1 cellular context compared by ENCODE assay signal in the genomic region with DNA sequence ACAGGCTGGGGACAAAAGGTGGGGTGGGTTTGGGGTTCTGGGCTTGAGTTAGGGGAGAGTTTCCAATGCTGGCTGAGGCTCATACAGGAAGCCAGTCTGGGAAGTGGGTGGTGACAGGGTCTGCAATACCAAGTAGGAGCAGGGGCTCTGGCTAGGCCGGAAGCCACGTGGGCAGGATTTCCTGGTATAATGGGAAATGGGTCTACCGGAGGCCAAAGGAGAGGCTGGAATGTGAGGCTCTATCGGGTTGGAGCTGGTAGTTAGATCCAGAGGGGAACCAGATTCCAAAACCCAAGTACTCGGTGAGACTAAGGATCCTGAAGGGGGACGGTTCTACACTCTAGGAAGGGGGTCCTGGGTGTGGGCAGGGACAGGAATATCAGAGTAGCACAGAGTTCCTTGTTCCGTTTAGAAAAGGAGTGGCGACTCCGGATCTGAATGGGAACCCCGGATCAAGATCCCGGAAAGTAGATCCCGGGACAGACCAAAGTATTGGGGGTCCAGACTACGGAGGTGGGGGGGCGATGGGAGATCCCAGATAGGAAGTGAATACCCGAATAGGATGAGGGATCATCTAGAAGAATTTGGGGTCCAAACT.
TF ChIP-seq lines count a peak whose summit lies in the region.

No MANE protein-coding gene starts in this region.

TF ChIP-seq in HepG2, 621 proteins besides CTCF, POLR2A, EP300 and RAD21 (continues in another document):
- TF ChIP-seq ZNF446 (CRISPR knock-in tag; IDR thresholded peaks at IDR 0.05) (no peak), NR1H2 (CRISPR knock-in tag; IDR thresholded peaks at IDR 0.05; ENCODE audit: borderline replicate concordance, low read depth) (no peak), AGO2 (optimal IDR thresholded peaks at IDR 0.05; ENCODE audit: low read depth, low read length) (no peak), CC2D1A (CRISPR knock-in tag; IDR thresholded peaks at IDR 0.05) (no peak), ZNF652 (CRISPR knock-in tag; IDR thresholded peaks at IDR 0.05; ENCODE audit: borderline replicate concordance, low read depth) (no peak), SAP130 (CRISPR knock-in tag; IDR thresholded peaks at IDR 0.05; ENCODE audit: low read depth) (peak; percentile 72), MYC (CRISPR knock-in tag; IDR thresholded peaks at IDR 0.05; ENCODE audit: borderline replicate concordance) (peak; percentile 29; the same call in 1 of the 2 replicates), ZNF605 (CRISPR knock-in tag; IDR thresholded peaks at IDR 0.05) (no peak), ZNF629 (CRISPR knock-in tag; conservative IDR thresholded peaks at IDR 0.05) (peak; percentile 71), ZNF614 (CRISPR knock-in tag; IDR thresholded peaks at IDR 0.05; ENCODE audit: borderline replicate concordance) (no peak), ZNF790 (CRISPR knock-in tag; IDR thresholded peaks at IDR 0.05; ENCODE audit: borderline replicate concordance) (no peak), ZMAT3 (CRISPR knock-in tag; conservative IDR thresholded peaks at IDR 0.05) (no peak), SPEN (CRISPR knock-in tag; IDR thresholded peaks at IDR 0.05; ENCODE audit: low read depth) (no peak), ZNF331 (CRISPR knock-in tag; IDR thresholded peaks at IDR 0.05) (no peak), THAP11 (CRISPR knock-in tag; IDR thresholded peaks at IDR 0.05) (peak; percentile 65), GTF3A (CRISPR knock-in tag; conservative IDR thresholded peaks at IDR 0.05) (no peak), ZEB1 (IDR thresholded peaks at IDR 0.05; ENCODE audit: insufficient replicate concordance, low read depth) (no peak), ZBTB3 (CRISPR knock-in tag; IDR thresholded peaks at IDR 0.05; ENCODE audit: borderline replicate concordance, low read depth) (no peak), SMC3 (IDR thresholded peaks at IDR 0.05; ENCODE audit: low read length) (no peak), POLR2G (IDR thresholded peaks at IDR 0.05; ENCODE audit: low read depth, low read length) (0 out of 2 replicates have a peak, but pooled peaks have one; percentile 38), ZBTB49 (CRISPR knock-in tag; IDR thresholded peaks at IDR 0.05; ENCODE audit: borderline replicate concordance) (no peak), ZSCAN5A (CRISPR knock-in tag; IDR thresholded peaks at IDR 0.05; ENCODE audit: borderline replicate concordance) (no peak), GABPA (IDR thresholded peaks at IDR 0.05; ENCODE audit: low read depth, low read length) (peak; percentile 61), GABPA (CRISPR knock-in tag; IDR thresholded peaks at IDR 0.05; ENCODE audit: low read depth) (peak; percentile 90)
- TF ChIP-seq, protein P1, sequence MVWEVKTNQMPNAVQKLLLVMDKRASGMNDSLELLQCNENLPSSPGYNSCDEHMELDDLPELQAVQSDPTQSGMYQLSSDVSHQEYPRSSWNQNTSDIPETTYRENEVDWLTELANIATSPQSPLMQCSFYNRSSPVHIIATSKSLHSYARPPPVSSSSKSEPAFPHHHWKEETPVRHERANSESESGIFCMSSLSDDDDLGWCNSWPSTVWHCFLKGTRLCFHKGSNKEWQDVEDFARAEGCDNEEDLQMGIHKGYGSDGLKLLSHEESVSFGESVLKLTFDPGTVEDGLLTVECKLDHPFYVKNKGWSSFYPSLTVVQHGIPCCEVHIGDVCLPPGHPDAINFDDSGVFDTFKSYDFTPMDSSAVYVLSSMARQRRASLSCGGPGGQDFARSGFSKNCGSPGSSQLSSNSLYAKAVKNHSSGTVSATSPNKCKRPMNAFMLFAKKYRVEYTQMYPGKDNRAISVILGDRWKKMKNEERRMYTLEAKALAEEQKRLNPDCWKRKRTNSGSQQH (CRISPR knock-in tag; IDR thresholded peaks at IDR 0.05; ENCODE audit: low read depth) = 0 out of 2 replicates have a peak, but pooled peaks have one; percentile 47
- TF ChIP-seq, protein P2, sequence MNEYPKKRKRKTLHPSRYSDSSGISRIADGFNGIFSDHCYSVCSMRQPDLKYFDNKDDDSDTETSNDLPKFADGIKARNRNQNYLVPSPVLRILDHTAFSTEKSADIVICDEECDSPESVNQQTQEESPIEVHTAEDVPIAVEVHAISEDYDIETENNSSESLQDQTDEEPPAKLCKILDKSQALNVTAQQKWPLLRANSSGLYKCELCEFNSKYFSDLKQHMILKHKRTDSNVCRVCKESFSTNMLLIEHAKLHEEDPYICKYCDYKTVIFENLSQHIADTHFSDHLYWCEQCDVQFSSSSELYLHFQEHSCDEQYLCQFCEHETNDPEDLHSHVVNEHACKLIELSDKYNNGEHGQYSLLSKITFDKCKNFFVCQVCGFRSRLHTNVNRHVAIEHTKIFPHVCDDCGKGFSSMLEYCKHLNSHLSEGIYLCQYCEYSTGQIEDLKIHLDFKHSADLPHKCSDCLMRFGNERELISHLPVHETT (CRISPR knock-in tag; conservative IDR thresholded peaks at IDR 0.05) = 0 out of 2 replicates have a peak, but pooled peaks have one; percentile 18
- TF ChIP-seq, protein P3, sequence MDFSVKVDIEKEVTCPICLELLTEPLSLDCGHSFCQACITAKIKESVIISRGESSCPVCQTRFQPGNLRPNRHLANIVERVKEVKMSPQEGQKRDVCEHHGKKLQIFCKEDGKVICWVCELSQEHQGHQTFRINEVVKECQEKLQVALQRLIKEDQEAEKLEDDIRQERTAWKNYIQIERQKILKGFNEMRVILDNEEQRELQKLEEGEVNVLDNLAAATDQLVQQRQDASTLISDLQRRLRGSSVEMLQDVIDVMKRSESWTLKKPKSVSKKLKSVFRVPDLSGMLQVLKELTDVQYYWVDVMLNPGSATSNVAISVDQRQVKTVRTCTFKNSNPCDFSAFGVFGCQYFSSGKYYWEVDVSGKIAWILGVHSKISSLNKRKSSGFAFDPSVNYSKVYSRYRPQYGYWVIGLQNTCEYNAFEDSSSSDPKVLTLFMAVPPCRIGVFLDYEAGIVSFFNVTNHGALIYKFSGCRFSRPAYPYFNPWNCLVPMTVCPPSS (IDR thresholded peaks at IDR 0.05) = no peak
- TF ChIP-seq, protein P4, sequence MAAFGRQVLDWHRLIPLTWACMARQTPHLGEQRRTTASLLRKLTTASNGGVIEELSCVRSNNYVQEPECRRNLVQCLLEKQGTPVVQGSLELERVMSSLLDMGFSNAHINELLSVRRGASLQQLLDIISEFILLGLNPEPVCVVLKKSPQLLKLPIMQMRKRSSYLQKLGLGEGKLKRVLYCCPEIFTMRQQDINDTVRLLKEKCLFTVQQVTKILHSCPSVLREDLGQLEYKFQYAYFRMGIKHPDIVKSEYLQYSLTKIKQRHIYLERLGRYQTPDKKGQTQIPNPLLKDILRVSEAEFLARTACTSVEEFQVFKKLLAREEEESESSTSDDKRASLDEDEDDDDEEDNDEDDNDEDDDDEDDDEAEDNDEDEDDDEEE (CRISPR knock-in tag; IDR thresholded peaks at IDR 0.05) = no peak
- TF ChIP-seq, protein P5, sequence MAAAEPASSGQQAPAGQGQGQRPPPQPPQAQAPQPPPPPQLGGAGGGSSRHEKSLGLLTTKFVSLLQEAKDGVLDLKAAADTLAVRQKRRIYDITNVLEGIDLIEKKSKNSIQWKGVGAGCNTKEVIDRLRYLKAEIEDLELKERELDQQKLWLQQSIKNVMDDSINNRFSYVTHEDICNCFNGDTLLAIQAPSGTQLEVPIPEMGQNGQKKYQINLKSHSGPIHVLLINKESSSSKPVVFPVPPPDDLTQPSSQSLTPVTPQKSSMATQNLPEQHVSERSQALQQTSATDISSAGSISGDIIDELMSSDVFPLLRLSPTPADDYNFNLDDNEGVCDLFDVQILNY (CRISPR knock-in tag; conservative IDR thresholded peaks at IDR 0.05) = no peak
- TF ChIP-seq, protein P6, sequence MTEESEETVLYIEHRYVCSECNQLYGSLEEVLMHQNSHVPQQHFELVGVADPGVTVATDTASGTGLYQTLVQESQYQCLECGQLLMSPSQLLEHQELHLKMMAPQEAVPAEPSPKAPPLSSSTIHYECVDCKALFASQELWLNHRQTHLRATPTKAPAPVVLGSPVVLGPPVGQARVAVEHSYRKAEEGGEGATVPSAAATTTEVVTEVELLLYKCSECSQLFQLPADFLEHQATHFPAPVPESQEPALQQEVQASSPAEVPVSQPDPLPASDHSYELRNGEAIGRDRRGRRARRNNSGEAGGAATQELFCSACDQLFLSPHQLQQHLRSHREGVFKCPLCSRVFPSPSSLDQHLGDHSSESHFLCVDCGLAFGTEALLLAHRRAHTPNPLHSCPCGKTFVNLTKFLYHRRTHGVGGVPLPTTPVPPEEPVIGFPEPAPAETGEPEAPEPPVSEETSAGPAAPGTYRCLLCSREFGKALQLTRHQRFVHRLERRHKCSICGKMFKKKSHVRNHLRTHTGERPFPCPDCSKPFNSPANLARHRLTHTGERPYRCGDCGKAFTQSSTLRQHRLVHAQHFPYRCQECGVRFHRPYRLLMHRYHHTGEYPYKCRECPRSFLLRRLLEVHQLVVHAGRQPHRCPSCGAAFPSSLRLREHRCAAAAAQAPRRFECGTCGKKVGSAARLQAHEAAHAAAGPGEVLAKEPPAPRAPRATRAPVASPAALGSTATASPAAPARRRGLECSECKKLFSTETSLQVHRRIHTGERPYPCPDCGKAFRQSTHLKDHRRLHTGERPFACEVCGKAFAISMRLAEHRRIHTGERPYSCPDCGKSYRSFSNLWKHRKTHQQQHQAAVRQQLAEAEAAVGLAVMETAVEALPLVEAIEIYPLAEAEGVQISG (CRISPR knock-in tag; IDR thresholded peaks at IDR 0.05) = peak; percentile 45; the same call in 1 of the 2 replicates
- TF ChIP-seq, protein P7, sequence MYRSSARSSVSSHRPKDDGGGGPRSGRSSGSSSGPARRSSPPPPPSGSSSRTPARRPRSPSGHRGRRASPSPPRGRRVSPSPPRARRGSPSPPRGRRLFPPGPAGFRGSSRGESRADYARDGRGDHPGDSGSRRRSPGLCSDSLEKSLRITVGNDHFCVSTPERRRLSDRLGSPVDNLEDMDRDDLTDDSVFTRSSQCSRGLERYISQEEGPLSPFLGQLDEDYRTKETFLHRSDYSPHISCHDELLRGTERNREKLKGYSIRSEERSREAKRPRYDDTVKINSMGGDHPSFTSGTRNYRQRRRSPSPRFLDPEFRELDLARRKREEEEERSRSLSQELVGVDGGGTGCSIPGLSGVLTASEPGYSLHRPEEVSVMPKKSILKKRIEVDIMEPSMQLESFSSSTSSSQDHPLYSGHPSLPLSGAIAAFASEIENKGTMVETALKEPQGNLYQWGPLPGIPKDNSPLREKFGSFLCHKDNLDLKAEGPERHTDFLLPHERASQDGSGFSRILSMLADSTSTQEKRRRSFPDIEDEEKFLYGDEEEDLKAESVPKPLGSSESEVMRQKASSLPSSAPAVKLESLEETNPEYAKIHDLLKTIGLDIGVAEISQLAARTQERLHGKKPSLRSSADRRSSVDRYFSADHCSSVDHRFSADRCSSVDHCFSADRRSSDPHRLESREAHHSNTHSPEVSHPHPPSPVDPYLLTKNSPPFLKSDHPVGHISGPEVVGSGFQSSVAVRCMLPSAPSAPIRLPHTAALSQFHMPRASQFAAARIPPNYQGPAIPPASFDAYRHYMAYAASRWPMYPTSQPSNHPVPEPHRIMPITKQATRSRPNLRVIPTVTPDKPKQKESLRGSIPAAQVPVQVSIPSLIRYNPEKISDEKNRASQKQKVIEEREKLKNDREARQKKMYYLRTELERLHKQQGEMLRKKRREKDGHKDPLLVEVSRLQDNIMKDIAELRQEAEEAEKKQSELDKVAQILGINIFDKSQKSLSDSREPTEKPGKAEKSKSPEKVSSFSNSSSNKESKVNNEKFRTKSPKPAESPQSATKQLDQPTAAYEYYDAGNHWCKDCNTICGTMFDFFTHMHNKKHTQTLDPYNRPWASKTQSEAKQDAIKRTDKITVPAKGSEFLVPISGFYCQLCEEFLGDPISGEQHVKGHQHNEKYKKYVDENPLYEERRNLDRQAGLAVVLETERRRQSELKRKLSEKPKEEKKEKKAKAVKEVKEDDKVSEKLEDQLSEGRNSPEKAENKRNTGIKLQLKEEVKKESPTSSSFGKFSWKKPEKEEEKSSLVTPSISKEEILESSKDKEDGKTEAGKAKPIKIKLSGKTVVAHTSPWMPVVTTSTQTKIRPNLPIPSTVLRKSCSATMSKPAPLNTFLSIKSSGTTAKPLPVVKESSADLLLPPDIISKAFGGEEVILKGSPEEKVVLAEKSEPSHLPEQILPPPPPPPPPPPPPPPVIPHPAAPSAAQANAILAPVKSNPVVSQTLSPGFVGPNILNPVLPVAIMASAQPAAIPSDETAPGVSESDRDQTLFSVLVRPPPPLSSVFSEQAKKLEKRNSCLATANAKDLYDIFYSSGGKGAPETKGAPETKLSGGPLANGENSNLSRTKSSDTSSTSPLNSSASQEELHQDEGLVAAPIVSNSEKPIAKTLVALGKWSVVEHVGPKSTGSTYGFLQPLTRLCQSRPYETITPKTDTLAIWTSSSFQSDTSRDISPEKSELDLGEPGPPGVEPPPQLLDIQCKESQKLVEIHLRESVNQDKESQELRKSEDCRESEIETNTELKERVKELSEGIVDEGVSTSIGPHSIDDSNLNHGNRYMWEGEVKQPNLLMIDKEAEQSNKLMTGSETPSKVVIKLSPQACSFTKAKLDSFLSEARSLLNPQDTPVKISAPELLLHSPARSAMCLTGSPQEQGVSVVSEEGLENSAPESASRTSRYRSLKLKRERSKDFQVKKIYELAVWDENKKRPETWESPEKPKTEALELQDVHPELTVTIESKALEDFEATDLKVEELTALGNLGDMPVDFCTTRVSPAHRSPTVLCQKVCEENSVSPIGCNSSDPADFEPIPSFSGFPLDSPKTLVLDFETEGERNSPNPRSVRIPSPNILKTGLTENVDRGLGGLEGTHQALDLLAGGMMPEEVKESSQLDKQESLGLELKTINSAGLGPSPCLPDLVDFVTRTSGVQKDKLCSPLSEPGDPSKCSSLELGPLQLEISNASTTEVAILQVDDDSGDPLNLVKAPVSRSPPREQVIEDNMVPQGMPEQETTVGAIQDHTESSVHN (CRISPR knock-in tag; IDR thresholded peaks at IDR 0.05) = no peak
